In the genomic region with DNA sequence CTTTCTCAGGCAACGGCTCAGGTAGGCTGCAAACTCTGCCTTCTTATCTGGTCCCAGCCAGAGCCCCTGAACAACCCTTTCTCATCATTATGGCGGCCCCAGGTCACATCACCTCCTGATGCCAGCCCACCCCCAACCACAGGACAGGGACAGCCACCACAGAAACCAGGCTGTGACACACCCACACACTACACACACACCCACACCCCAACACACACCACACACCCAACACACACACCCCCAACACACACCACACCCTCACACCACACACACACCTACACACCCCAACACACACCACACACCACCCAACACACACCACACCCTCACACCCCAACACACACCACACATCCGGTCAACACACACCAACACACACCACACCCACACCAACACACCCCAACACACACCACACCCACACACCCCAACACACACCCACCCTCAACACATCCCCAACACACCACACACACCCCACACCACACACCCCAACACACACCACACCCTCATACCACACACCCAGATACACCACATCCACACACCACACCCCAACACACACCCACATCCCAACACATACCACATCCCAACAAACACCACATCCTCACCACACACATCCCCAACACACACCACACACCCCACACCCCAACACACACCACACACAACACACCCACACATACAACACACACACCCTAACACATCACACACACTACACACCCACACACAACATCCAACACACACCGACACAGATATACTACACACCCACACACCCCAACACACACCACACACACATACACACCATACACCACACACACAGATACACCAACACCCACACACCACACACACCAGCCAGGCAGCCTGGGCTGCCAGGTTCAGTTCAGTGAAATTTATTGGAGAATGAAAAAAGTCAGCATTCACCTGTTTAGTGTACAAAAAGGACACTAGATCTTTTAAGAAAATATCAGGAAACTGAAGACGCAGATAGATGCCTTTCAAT, we compare ENCODE assay signal across 12 cellular contexts. TPM values are rescaled to one million over a fixed set of nuclear protein-coding genes. Genes with fewer than 3 reads are reported as not detected.
A peak's percentile ranks its signal among the peaks of the same experiment; 100 is the strongest.
DNase-seq lines count a peak whose midpoint lies in the region; ATAC-seq lines count a peak whose summit lies in the region.
"Had no signal": no experiment of that assay in that cellular context is flagged by ENCODE, and none has a peak within 500 bp of the region (broad histone marks: within the 10 kb centered on the region; RNA-seq: fewer than 3 reads in every experiment).

No MANE protein-coding gene starts in this region.

- peaks cover 37% of the 10 kb centered on the region for H3K36me3 ChIP-seq in effector memory CD4-positive, alpha-beta T cell (ENCODE audit: control insufficient read depth, insufficient read depth, low read length)

- peaks cover 14% of the 10 kb centered on the region for H3K4me1 ChIP-seq in effector memory CD4-positive, alpha-beta T cell (ENCODE audit: control insufficient read depth, insufficient read depth, low read length, poor library complexity, severe bottlenecking)

- peak; percentile 11 for ATAC-seq in activated CD8-positive, alpha-beta memory T cell treated with anti-CD3 and anti-CD28 coated beads, Interleukin-2, amount 10 ng/mL, durations not matched to agents 7 days and 5 days
- ATAC-seq in stimulated activated effector memory CD8-positive, alpha-beta T cell treated with anti-CD3 and anti-CD28 coated beads, Interleukin-12 subunit alpha, Interleukin-12 subunit beta, amount 100 ng/mL, for 72 hours, result peak; percentile 46
- ATAC-seq in HG03378 (IDR thresholded peaks at IDR 0.05; ENCODE audit: unreplicated experiment), result no peak
- ATAC-seq: gastroesophageal sphincter had no signal

- peak overlapping the region; percentile 86 for H3K27ac Mint-ChIP-seq in activated CD8-positive, alpha-beta memory T cell treated with anti-CD3 and anti-CD28 coated beads, Interleukin-2, amount 10 ng/mL, durations not matched to agents 7 days and 5 days
- H3K27ac Mint-ChIP-seq in T-helper 2 cell treated with Interferon-gamma antibody and Interleukin-4, amounts not matched to agents 5 μg/mL and 100 μg/mL, for 36 hours, result peak overlapping the region; percentile 87
- H3K27ac Mint-ChIP-seq in stimulated activated effector memory CD8-positive, alpha-beta T cell treated with anti-CD3 and anti-CD28 coated beads, Interleukin-12 subunit alpha, Interleukin-12 subunit beta, amount 100 ng/mL, for 72 hours, result peak overlapping the region; percentile 94

- H3K9me3 ChIP-seq in effector memory CD4-positive, alpha-beta T cell (ENCODE audit: control insufficient read depth, low read length), result no peaks in the 10 kb centered on the region
- H3K9me3 ChIP-seq: gastroesophageal sphincter, thyroid gland had no signal

- H3K4me1 Mint-ChIP-seq in activated CD8-positive, alpha-beta memory T cell treated with anti-CD3 and anti-CD28 coated beads, Interleukin-2, amount 10 ng/mL, durations not matched to agents 7 days and 5 days, result peaks cover 13% of the 10 kb centered on the region
- peaks cover 14% of the 10 kb centered on the region for H3K4me1 Mint-ChIP-seq in T-helper 2 cell treated with Interferon-gamma antibody and Interleukin-4, amounts not matched to agents 5 μg/mL and 100 μg/mL, for 36 hours (ENCODE audit: low read depth)
- peaks cover 43% of the 10 kb centered on the region for H3K4me1 Mint-ChIP-seq in stimulated activated effector memory CD8-positive, alpha-beta T cell treated with anti-CD3 and anti-CD28 coated beads, Interleukin-12 subunit alpha, Interleukin-12 subunit beta, amount 100 ng/mL, for 72 hours

- no peak for DNase-seq in activated CD8-positive, alpha-beta memory T cell treated with anti-CD3 and anti-CD28 coated beads, Interleukin-2, amount 10 ng/mL, durations not matched to agents 7 days and 5 days
- no peak for DNase-seq in activated CD8-positive, alpha-beta memory T cell treated with anti-CD3 and anti-CD28 coated beads for 24 hours
- no peak for DNase-seq in T-helper 2 cell treated with Interferon-gamma antibody and Interleukin-4, amounts not matched to agents 5 μg/mL and 100 μg/mL, for 36 hours (ENCODE audit: low spot score)
- DNase-seq in effector memory CD4-positive, alpha-beta T cell, result peak; percentile 42 to 63 (median 51)
- DNase-seq in stimulated activated effector memory CD8-positive, alpha-beta T cell treated with anti-CD3 and anti-CD28 coated beads, Interleukin-12 subunit alpha, Interleukin-12 subunit beta, amount 100 ng/mL, for 72 hours (ENCODE audit: low spot score in 2 of 2), result no peak
- DNase-seq in cerebellar cortex (ENCODE audit: low spot score), result no peak
- DNase-seq in stimulated activated CD4-positive, alpha-beta T cell treated with anti-CD3 and anti-CD28 coated beads, Interleukin-4, amount 100 ng/mL, for 24 hours, result no peak
- DNase-seq: kidney glomerular epithelial cell, thyroid gland had no signal

- no peak overlapping the region for H3K27ac ChIP-seq in effector memory CD4-positive, alpha-beta T cell (ENCODE audit: insufficient read depth, low read length, poor library complexity, severe bottlenecking)
- H3K27ac ChIP-seq: gastroesophageal sphincter, thyroid gland had no signal

- no peaks in the 10 kb centered on the region for H3K27me3 Mint-ChIP-seq in activated CD8-positive, alpha-beta memory T cell treated with anti-CD3 and anti-CD28 coated beads, Interleukin-2, amount 10 ng/mL, durations not matched to agents 7 days and 5 days
- no peaks in the 10 kb centered on the region for H3K27me3 Mint-ChIP-seq in T-helper 2 cell treated with Interferon-gamma antibody and Interleukin-4, amounts not matched to agents 5 μg/mL and 100 μg/mL, for 36 hours (ENCODE audit: low read depth)

- CTCF ChIA-PET in activated CD8-positive, alpha-beta memory T cell treated with anti-CD3 and anti-CD28 coated beads, Interleukin-2, amount 10 ng/mL, durations not matched to agents 7 days and 5 days (lab: Charles Lee), result interaction anchor here (0.9 to 1.3 kb wide), 4 partner anchors 9 to 147 kb away, joined by 3 to 7 read pairs (median 4); a partner anchor contains a TSS

- peaks cover 15% of the 10 kb centered on the region for H3K36me3 Mint-ChIP-seq in activated CD8-positive, alpha-beta memory T cell treated with anti-CD3 and anti-CD28 coated beads, Interleukin-2, amount 10 ng/mL, durations not matched to agents 7 days and 5 days
- H3K36me3 Mint-ChIP-seq in T-helper 2 cell treated with Interferon-gamma antibody and Interleukin-4, amounts not matched to agents 5 μg/mL and 100 μg/mL, for 36 hours (ENCODE audit: low read depth), result peaks cover 18% of the 10 kb centered on the region
- H3K36me3 Mint-ChIP-seq in stimulated activated effector memory CD8-positive, alpha-beta T cell treated with anti-CD3 and anti-CD28 coated beads, Interleukin-12 subunit alpha, Interleukin-12 subunit beta, amount 100 ng/mL, for 72 hours, result peaks cover 86% of the 10 kb centered on the region

- no peak overlapping the region for H3K4me3 ChIP-seq in effector memory CD4-positive, alpha-beta T cell (ENCODE audit: insufficient read depth, low read depth, low read length, poor library complexity, severe bottlenecking)
- H3K4me3 ChIP-seq: gastroesophageal sphincter, thyroid gland had no signal

- peaks cover 3% of the 10 kb centered on the region for H3K9me3 Mint-ChIP-seq in activated CD8-positive, alpha-beta memory T cell treated with anti-CD3 and anti-CD28 coated beads, Interleukin-2, amount 10 ng/mL, durations not matched to agents 7 days and 5 days (ENCODE audit: low read depth)
- peaks cover 5% of the 10 kb centered on the region for H3K9me3 Mint-ChIP-seq in T-helper 2 cell treated with Interferon-gamma antibody and Interleukin-4, amounts not matched to agents 5 μg/mL and 100 μg/mL, for 36 hours
- peaks cover 4% of the 10 kb centered on the region for H3K9me3 Mint-ChIP-seq in stimulated activated effector memory CD8-positive, alpha-beta T cell treated with anti-CD3 and anti-CD28 coated beads, Interleukin-12 subunit alpha, Interleukin-12 subunit beta, amount 100 ng/mL, for 72 hours

- H3K27me3 ChIP-seq in effector memory CD4-positive, alpha-beta T cell (replicated peaks; ENCODE audit: control insufficient read depth, insufficient read depth, low read length, poor library complexity, severe bottlenecking), result no peaks in the 10 kb centered on the region
- H3K27me3 ChIP-seq: gastroesophageal sphincter, thyroid gland had no signal

- no peak overlapping the region for H3K4me3 Mint-ChIP-seq in activated CD8-positive, alpha-beta memory T cell treated with anti-CD3 and anti-CD28 coated beads, Interleukin-2, amount 10 ng/mL, durations not matched to agents 7 days and 5 days
- peak overlapping the region; percentile 43 for H3K4me3 Mint-ChIP-seq in T-helper 2 cell treated with Interferon-gamma antibody and Interleukin-4, amounts not matched to agents 5 μg/mL and 100 μg/mL, for 36 hours
- peak overlapping the region; percentile 15 for H3K4me3 Mint-ChIP-seq in stimulated activated effector memory CD8-positive, alpha-beta T cell treated with anti-CD3 and anti-CD28 coated beads, Interleukin-12 subunit alpha, Interleukin-12 subunit beta, amount 100 ng/mL, for 72 hours

RNA-seq across cellular contexts. Expression of a gene that starts 4.2 kb away (rescaled TPM):
- 10 to 100 TPM; 29.6 to 30.0 TPM for total RNA-seq in activated CD8-positive, alpha-beta memory T cell treated with anti-CD3 and anti-CD28 coated beads, Interleukin-2, amount 10 ng/mL, durations not matched to agents 7 days and 5 days

RNA-seq across cellular contexts. Expression of a gene that starts 22.9 kb away (rescaled TPM):
- total RNA-seq in activated CD8-positive, alpha-beta memory T cell treated with anti-CD3 and anti-CD28 coated beads, Interleukin-2, amount 10 ng/mL, durations not matched to agents 7 days and 5 days, result 100 to 1,000 TPM; 197 to 247 TPM

RNA-seq across cellular contexts. Expression of a gene that starts 44.7 kb away (rescaled TPM):
- under 1 TPM in 1 of 2 experiments, not detected in 1; 0.12 TPM for total RNA-seq in activated CD8-positive, alpha-beta memory T cell treated with anti-CD3 and anti-CD28 coated beads, Interleukin-2, amount 10 ng/mL, durations not matched to agents 7 days and 5 days
- total RNA-seq: A673 had no signal

RNA-seq across cellular contexts. Expression of a gene that starts 56.1 kb away (rescaled TPM):
- total RNA-seq in activated CD8-positive, alpha-beta memory T cell treated with anti-CD3 and anti-CD28 coated beads, Interleukin-2, amount 10 ng/mL, durations not matched to agents 7 days and 5 days, result not detected

Comparison
In these comparisons a context has a peak if more than half of its experiments do, and no peak if none do; other contexts are left out.
1. DNase-seq: peak in effector memory CD4-positive, alpha-beta T cell (3 of 3); none in activated CD8-positive, alpha-beta memory T cell treated with anti-CD3 and anti-CD28 coated beads, Interleukin-2, amount 10 ng/mL, durations not matched to agents 7 days and 5 days (single experiment), activated CD8-positive, alpha-beta memory T cell treated with anti-CD3 and anti-CD28 coated beads for 24 hours (single experiment), T-helper 2 cell treated with Interferon-gamma antibody and Interleukin-4, amounts not matched to agents 5 μg/mL and 100 μg/mL, for 36 hours (single experiment), stimulated activated effector memory CD8-positive, alpha-beta T cell treated with anti-CD3 and anti-CD28 coated beads, Interleukin-12 subunit alpha, Interleukin-12 subunit beta, amount 100 ng/mL, for 72 hours (0 of 2), cerebellar cortex (single experiment) and stimulated activated CD4-positive, alpha-beta T cell treated with anti-CD3 and anti-CD28 coated beads, Interleukin-4, amount 100 ng/mL, for 24 hours (single experiment).
2. Peak in every context shown above with its lines, with median percentiles within 50 percentile points of each other: H3K27ac Mint-ChIP-seq.